ENCODE assay signal across 25 cellular contexts in the genomic region with DNA sequence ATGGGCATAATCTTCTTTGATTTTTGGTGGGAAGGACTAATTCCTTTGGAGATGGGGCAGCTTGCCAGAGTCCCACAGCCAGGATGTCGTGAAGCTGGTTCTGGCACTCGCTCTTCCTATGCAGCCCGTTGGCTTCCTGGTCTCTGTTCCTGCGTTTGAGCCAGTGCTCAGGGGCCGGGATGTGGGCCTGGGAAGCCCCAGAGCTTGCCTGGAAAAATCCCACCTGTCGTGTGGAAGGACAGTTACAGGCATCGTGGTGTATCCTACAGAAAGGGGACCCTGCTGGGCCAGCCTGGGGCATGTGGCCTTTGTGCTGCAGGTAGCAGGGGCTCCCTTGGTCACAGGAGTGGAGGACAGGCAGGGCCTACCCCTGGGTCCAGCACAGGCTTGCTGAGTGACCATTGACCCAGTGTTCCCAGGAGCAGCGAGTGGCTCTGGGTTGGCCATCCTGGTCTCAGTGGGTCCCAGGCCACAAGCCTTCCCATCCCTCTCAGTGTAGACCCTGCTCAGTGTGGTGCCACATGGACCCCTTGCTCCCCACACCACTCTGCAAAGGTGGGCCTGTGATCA. TPM values are rescaled to one million over a fixed set of nuclear protein-coding genes. Genes with fewer than 3 reads are reported as not detected.
DNase-seq lines count a peak whose midpoint lies in the region; ATAC-seq, FAIRE-seq and TF ChIP-seq lines count a peak whose summit lies in the region.
"Had no signal": no experiment of that assay in that cellular context is flagged by ENCODE, and none has a peak within 500 bp of the region (broad histone marks: within the 10 kb centered on the region; RNA-seq: fewer than 3 reads in every experiment).

No MANE protein-coding gene starts in this region.

- no peak overlapping the region for H3K27ac Mint-ChIP-seq in chondrocyte (ENCODE audit: unreplicated experiment)
- no peak overlapping the region for H3K27ac Mint-ChIP-seq in glutamatergic neuron (ENCODE audit: unreplicated experiment)
- H3K27ac Mint-ChIP-seq: CD14-positive monocyte; CD4-positive, alpha-beta T cell; CD8-positive, alpha-beta memory T cell; H9 had no signal

- H2BK5ac ChIP-seq in neuronal stem cell (ENCODE audit: low read length): peak overlapping the region; percentile 71

- FAIRE-seq in HepG2 (lab: Jason Lieb, UNC): no peak
- FAIRE-seq: A549, GM12891, GM18507 had no signal

- H3K36me3 Mint-ChIP-seq in chondrocyte (ENCODE audit: low read depth) (no peaks in the 10 kb centered on the region), glutamatergic neuron (ENCODE audit: unreplicated experiment) (no peaks in the 10 kb centered on the region)
- H3K36me3 Mint-ChIP-seq: CD14-positive monocyte; CD8-positive, alpha-beta memory T cell had no signal

- no TSS peak for BruUV-seq in HepG2 (replicated peaks; lab: Mats Ljungman, UMichigan)

- H3K4me2 ChIP-seq in HepG2 (ENCODE audit: low read depth, low read length) (no peak overlapping the region), neuronal stem cell (ENCODE audit: insufficient read depth, low read length, poor library complexity, severe bottlenecking) (no peak overlapping the region)
- H3K4me2 ChIP-seq: A549; BLaER1 treated with 17β-estradiol and CSF1 and Interleukin-3, amounts not matched to agents 10 nM and 100 nM had no signal

- H3K9me3 Mint-ChIP-seq in chondrocyte (ENCODE audit: low read depth) (peaks cover 8% of the 10 kb centered on the region), glutamatergic neuron (ENCODE audit: unreplicated experiment) (peaks cover 9% of the 10 kb centered on the region)
- H3K9me3 Mint-ChIP-seq: CD4-positive, alpha-beta T cell; CD8-positive, alpha-beta memory T cell had no signal

- no peaks in the 10 kb centered on the region for H3K4me1 Mint-ChIP-seq in chondrocyte (ENCODE audit: low read depth)
- H3K4me1 Mint-ChIP-seq in glutamatergic neuron (ENCODE audit: low read depth, unreplicated experiment): peaks cover 2% of the 10 kb centered on the region
- H3K4me1 Mint-ChIP-seq: CD14-positive monocyte; CD8-positive, alpha-beta memory T cell had no signal

- CTCF ChIA-PET in HepG2 (lab: Yijun Ruan, JAX; ENCODE audit: low intra/inter-chr PET ratio, low total read pairs): no interaction called here

- H3K18ac ChIP-seq in neuronal stem cell (ENCODE audit: low read length): peak overlapping the region; percentile 67

- H3K4me3 ChIP-seq in HepG2 (replicated peaks in 1 of 3; ENCODE audit: insufficient read depth in 1 of 3, low read depth in 2 of 3, low read length in 3 of 3): no peak overlapping the region
- peak overlapping the region in 1 of 2 donors; percentile 8 for H3K4me3 ChIP-seq in neuronal stem cell (ENCODE audit: low read length in 2 of 2)
- H3K4me3 ChIP-seq: A549; BLaER1 treated with 17β-estradiol and CSF1 and Interleukin-3, amounts not matched to agents 10 nM and 100 nM; GM23248 had no signal

- no peak overlapping the region for H3K4me3 Mint-ChIP-seq in chondrocyte (ENCODE audit: unreplicated experiment)
- H3K4me3 Mint-ChIP-seq in glutamatergic neuron (ENCODE audit: unreplicated experiment): no peak overlapping the region
- H3K4me3 Mint-ChIP-seq: CD14-positive monocyte; CD4-positive, alpha-beta T cell; CD8-positive, alpha-beta memory T cell; H9 had no signal

- H2BK120ac ChIP-seq in neuronal stem cell (ENCODE audit: low read depth, low read length): no peak overlapping the region

- TF ChIP-seq CTCF in chondrocyte (IDR thresholded peaks at IDR 0.05): no peak
- no peak for TF ChIP-seq CTCF in HepG2 (CRISPR knock-in tag; IDR thresholded peaks at IDR 0.05)
- no peak for TF ChIP-seq CTCF in glutamatergic neuron (IDR thresholded peaks at IDR 0.05; ENCODE audit: partially characterized antibody, unreplicated experiment)

- H3K79me2 ChIP-seq in HepG2 (ENCODE audit: insufficient read depth, low read length): no peaks in the 10 kb centered on the region

- DNase-seq in Right ventricle myocardium superior (peak; percentile 32), left ventricle myocardium superior (no peak), chondrocyte (ENCODE audit: low spot score) (peak; percentile 52), HepG2 (ENCODE audit: low spot score) (no peak), neuronal stem cell (ENCODE audit: low spot score) (no peak), glutamatergic neuron (no peak)
- DNase-seq: 8988T; ACHN; AML-193; BE2C; CD4-positive, alpha-beta T cell; CD8-positive, alpha-beta memory T cell; DMS53; DMS79 treated with DMSO at 0.1 percent for 48 hours; GF-D8; GM23248; H9 had no signal

- H3K27me3 ChIP-seq in HepG2 (ENCODE audit: control insufficient read depth in 1 of 2, insufficient read depth in 2 of 2, low read length in 2 of 2): no peaks in the 10 kb centered on the region
- no peaks in the 10 kb centered on the region for H3K27me3 ChIP-seq in neuronal stem cell (ENCODE audit: control insufficient read depth in 3 of 3, insufficient read depth in 3 of 3, low read depth in 1 of 3, low read length in 3 of 3)
- H3K27me3 ChIP-seq: BE2C; BLaER1 treated with 17β-estradiol and CSF1 and Interleukin-3, amounts not matched to agents 10 nM and 100 nM had no signal

- peak overlapping the region; percentile 60 for H2AK5ac ChIP-seq in neuronal stem cell (ENCODE audit: low read depth, low read length)

- no peak overlapping the region for H3K9ac ChIP-seq in HepG2 (ENCODE audit: insufficient read depth, low read depth, low read length)
- H3K9ac ChIP-seq in neuronal stem cell (ENCODE audit: low read depth, low read length, poor library complexity): no peak overlapping the region
- H3K9ac ChIP-seq: BLaER1 treated with 17β-estradiol and CSF1 and Interleukin-3, amounts not matched to agents 10 nM and 100 nM; GM23248 had no signal

- in situ Hi-C loops in HepG2 (cut with HindIII; ENCODE audit: extremely low pct_ligation_motif_present, low pct_unique_long_range_greater_than_20kb): no loop called here

- H3K36me3 ChIP-seq in HepG2 (replicated peaks in 1 of 2; ENCODE audit: control insufficient read depth in 1 of 2, insufficient read depth in 2 of 2, low read length in 2 of 2) (no peaks in the 10 kb centered on the region), neuronal stem cell (replicated peaks in 1 of 2; ENCODE audit: control insufficient read depth in 2 of 2, insufficient read depth in 2 of 2, low read length in 2 of 2) (no peaks in the 10 kb centered on the region)
- H3K36me3 ChIP-seq: BE2C; BLaER1 treated with 17β-estradiol and CSF1 and Interleukin-3, amounts not matched to agents 10 nM and 100 nM had no signal

- peaks cover 20% of the 10 kb centered on the region for H3K27me3 Mint-ChIP-seq in chondrocyte (ENCODE audit: low read depth)
- H3K27me3 Mint-ChIP-seq in glutamatergic neuron (ENCODE audit: unreplicated experiment): peaks cover 4% of the 10 kb centered on the region
- H3K27me3 Mint-ChIP-seq: CD4-positive, alpha-beta T cell had no signal

- no peaks in the 10 kb centered on the region for H4K20me1 ChIP-seq in HepG2 (ENCODE audit: insufficient read depth, low read length)

- no peak for TF ChIP-seq POLR2A in HepG2 (IDR thresholded peaks at IDR 0.05; ENCODE audit: insufficient read depth in 1 of 2, low read depth in 2 of 2, low read length in 2 of 2)

- H3K4me1 ChIP-seq in HepG2 (ENCODE audit: insufficient read depth, low read length): peaks cover 63% of the 10 kb centered on the region
- H3K4me1 ChIP-seq in neuronal stem cell (ENCODE audit: control insufficient read depth in 2 of 2, insufficient read depth in 1 of 2, low read depth in 1 of 2, low read length in 2 of 2): peaks cover 0 to 3% of the 10 kb centered on the region in 2 donors
- H3K4me1 ChIP-seq: BE2C; BLaER1 treated with 17β-estradiol and CSF1 and Interleukin-3, amounts not matched to agents 10 nM and 100 nM had no signal

- no peak overlapping the region for H3K4ac ChIP-seq in neuronal stem cell (ENCODE audit: low read length)

- H2BK15ac ChIP-seq in neuronal stem cell (ENCODE audit: low read length): peak overlapping the region; percentile 6

- H2BK12ac ChIP-seq in neuronal stem cell (ENCODE audit: low read length): no peak overlapping the region

- no peak for TF ChIP-seq RAD21 in HepG2 (CRISPR knock-in tag; IDR thresholded peaks at IDR 0.05)

- no peaks in the 10 kb centered on the region for H3K79me1 ChIP-seq in neuronal stem cell (ENCODE audit: low read depth, low read length)

- no peak overlapping the region for H4K8ac ChIP-seq in neuronal stem cell (ENCODE audit: low read depth, low read length)

- intact Hi-C loops in Right ventricle myocardium superior (cut with DNase I) (no loop called here), left ventricle myocardium superior (cut with micrococcal nuclease) (no loop called here), HepG2 (cut with micrococcal nuclease; ENCODE audit: unreplicated experiment) (no loop called here)

- no peak for TF ChIP-seq EP300 in HepG2 (IDR thresholded peaks at IDR 0.05; ENCODE audit: low read depth in 2 of 2, low read length in 2 of 2)
- TF ChIP-seq EP300 in HepG2 (CRISPR knock-in tag; IDR thresholded peaks at IDR 0.05; ENCODE audit: borderline replicate concordance): no peak

- POLR2A ChIA-PET in HepG2 (lab: Yijun Ruan, JAX): no interaction called here

- H4K91ac ChIP-seq in neuronal stem cell (ENCODE audit: low read depth, low read length, poor library complexity): no peak overlapping the region

- H3K14ac ChIP-seq in neuronal stem cell (ENCODE audit: low read length): no peak overlapping the region

- H3K27ac ChIP-seq in HepG2 (ENCODE audit: extremely low read length, insufficient read depth, low read length) (no peak overlapping the region), neuronal stem cell (replicated peaks; ENCODE audit: low read length) (no peak overlapping the region)
- H3K27ac ChIP-seq: A549; BLaER1 treated with 17β-estradiol and CSF1 and Interleukin-3, amounts not matched to agents 10 nM and 100 nM; GM23248 had no signal

- ATAC-seq in Right ventricle myocardium superior (ENCODE audit: poor library complexity) (no peak), left ventricle myocardium superior (no peak), HepG2 (no peak), GM18511 (IDR thresholded peaks at IDR 0.05; ENCODE audit: unreplicated experiment) (no peak), GM21423 (IDR thresholded peaks at IDR 0.05; ENCODE audit: unreplicated experiment) (no peak)
- ATAC-seq: A549, HCT116 had no signal

- no peak overlapping the region for H3K23ac ChIP-seq in neuronal stem cell (ENCODE audit: low read depth, low read length, poor library complexity)

- WGBS in HepG2 (ENCODE audit: low lambda C conversion rate): 30% methylated on average over 5 of the region's 8 CpGs
- no CpG with 5 or more reads among the region's 8 CpGs for whole genome bisulfite sequencing in neuronal stem cell (ENCODE audit: extremely low coverage in 2 of 2, insufficient read length in 2 of 2, insufficient replicate concordance in 1 of 2), 2 donors

- no peak overlapping the region for H2AFZ ChIP-seq in HepG2 (ENCODE audit: low read length)
- no peak overlapping the region for H2AFZ ChIP-seq in neuronal stem cell (ENCODE audit: low read length)
- H2AFZ ChIP-seq: GM23248 had no signal

- H3K9me3 ChIP-seq in HepG2 (ENCODE audit: low read length): no peaks in the 10 kb centered on the region
- H3K9me3 ChIP-seq in neuronal stem cell (replicated peaks in 1 of 2; ENCODE audit: control insufficient read depth in 2 of 2, insufficient read depth in 1 of 2, low read depth in 1 of 2, low read length in 2 of 2): peaks cover 0 to 3% of the 10 kb centered on the region in 2 donors
- H3K9me3 ChIP-seq: A549, BE2C had no signal

RNA-seq across cellular contexts. Expression of a gene that starts 50.2 kb away (rescaled TPM):
- total RNA-seq in Right ventricle myocardium superior (6.2 TPM), left ventricle myocardium superior (5.9 TPM), chondrocyte (0.99 to 1.6 TPM (median 1.5 TPM) in 3 replicates), HepG2 (2016; rRNA removed; fragmentation: Illumina TruSeq; extraction: Trizol) (43.8 and 69.7 TPM in 2 replicates), glutamatergic neuron (ENCODE audit: unreplicated experiment) (4.8 TPM)
- 39.5 and 40.6 TPM in 2 replicates for total RNA-seq in HepG2 (2016; cell fraction: cytosol; rRNA removed; fragmentation: Illumina TruSeq; extraction: Trizol; ENCODE audit: low read depth)
- 45.3 and 69.6 TPM in 2 replicates for total RNA-seq in HepG2 (2016; cell fraction: insoluble cytoplasmic fraction; rRNA removed; fragmentation: Illumina TruSeq; extraction: Trizol)
- total RNA-seq in HepG2 (2016; cell fraction: membrane; rRNA removed; fragmentation: Illumina TruSeq; extraction: Trizol): 83.4 and 93.4 TPM in 2 replicates
- total RNA-seq in HepG2 (2016; cell fraction: nucleus; rRNA removed; fragmentation: Illumina TruSeq; extraction: Trizol): 32.1 and 42.6 TPM in 2 replicates
- polyA plus RNA-seq in HepG2 (2011; rRNA removed): 15.4 and 23.1 TPM in 2 replicates
- 20.0 and 39.6 TPM in 2 replicates for polyA plus RNA-seq in HepG2 (2011; cell fraction: cytosol; rRNA removed)
- polyA plus RNA-seq in HepG2 (2011; cell fraction: nucleus; rRNA removed): 34.6 and 44.2 TPM in 2 replicates
- polyA plus RNA-seq in HepG2 (2012): 13.5 and 14.6 TPM in 2 replicates
- 40.9 and 41.6 TPM in 2 replicates for polyA plus RNA-seq in HepG2 (2016; cell fraction: cytosol; fragmentation: Illumina TruSeq; extraction: Trizol; ENCODE audit: low read depth)
- polyA plus RNA-seq in HepG2 (2016; cell fraction: insoluble cytoplasmic fraction; fragmentation: Illumina TruSeq; extraction: Trizol; ENCODE audit: low read depth): 48.4 and 52.4 TPM in 2 replicates
- polyA plus RNA-seq in HepG2 (2016; cell fraction: membrane; fragmentation: Illumina TruSeq; extraction: Trizol; ENCODE audit: low read depth): 74.1 and 77.9 TPM in 2 replicates
- polyA plus RNA-seq in HepG2 (2016; cell fraction: nucleus; fragmentation: Illumina TruSeq; extraction: Trizol; ENCODE audit: insufficient read depth, low read depth): 63.0 and 70.2 TPM in 2 replicates
- 0.07 and 154 TPM in 2 replicates for polyA minus RNA-seq in HepG2 (2011; rRNA and poly(A)+ RNA removed; ENCODE audit: low replicate concordance)
- polyA minus RNA-seq in HepG2 (2011; cell fraction: cytosol; rRNA and poly(A)+ RNA removed): 31.1 and 39.3 TPM in 2 replicates
- polyA minus RNA-seq in HepG2 (2011; cell fraction: nucleus; rRNA and poly(A)+ RNA removed): 9.3 and 10.7 TPM in 2 replicates
- polyA plus RNA-seq in neuronal stem cell (2013, experiment 1 of 2): 7.7 TPM
- polyA plus RNA-seq in neuronal stem cell (2013, experiment 2 of 2): 7.2 TPM
- total RNA-seq: CD4-positive, alpha-beta T cell; CD8-positive, alpha-beta memory T cell had no signal
- polyA plus RNA-seq: CD14-positive monocyte; CD8-positive, alpha-beta memory T cell had no signal

Comparison
In these comparisons a context has a peak if more than half of its experiments do, and no peak if none do; other contexts are left out.
1. DNase-seq: peak in Right ventricle myocardium superior (single experiment) and chondrocyte (single experiment); none in left ventricle myocardium superior (single experiment), HepG2 (single experiment), neuronal stem cell (single experiment) and glutamatergic neuron (single experiment).